ENCODE assay signal across 12 cellular contexts in genomic region chr13:40187836-40188591, GRCh38.
A peak's percentile ranks its signal among the peaks of the same experiment; 100 is the strongest.
DNase-seq lines count a peak whose midpoint lies in the region; ATAC-seq and TF ChIP-seq lines count a peak whose summit lies in the region.
"Had no signal": no experiment of that assay in that cellular context is flagged by ENCODE, and none has a peak within 500 bp of the region (broad histone marks: within the 10 kb centered on the region; RNA-seq: fewer than 3 reads in every experiment).

No MANE protein-coding gene starts in this region.

- H3K9me3 ChIP-seq in neural progenitor cell (ENCODE audit: low read depth) = no peaks in the 10 kb centered on the region

- H3K36me3 Mint-ChIP-seq in activated naive CD8-positive, alpha-beta T cell treated with anti-CD3 and anti-CD28 coated beads, Interleukin-2, amount 50 U/mL, for 24 hours (ENCODE audit: low read depth) = no peaks in the 10 kb centered on the region
- H3K36me3 Mint-ChIP-seq in neural progenitor cell = peaks cover 1% of the 10 kb centered on the region

- peaks cover 19% of the 10 kb centered on the region for H3F3A ChIP-seq in neural progenitor cell (ENCODE audit: low read depth)

- intact Hi-C loops in left colon (cut with DNase I, micrococcal nuclease) = no loop called here

- peak overlapping the region; percentile 90 for H3K27ac Mint-ChIP-seq in activated naive CD8-positive, alpha-beta T cell treated with anti-CD3 and anti-CD28 coated beads, Interleukin-2, amount 50 U/mL, for 24 hours
- peak overlapping the region; percentile 91 for H3K27ac Mint-ChIP-seq in neural progenitor cell

- H3K9me3 Mint-ChIP-seq in activated naive CD8-positive, alpha-beta T cell treated with anti-CD3 and anti-CD28 coated beads, Interleukin-2, amount 50 U/mL, for 24 hours = peaks cover 3% of the 10 kb centered on the region
- no peaks in the 10 kb centered on the region for H3K9me3 Mint-ChIP-seq in neural progenitor cell

- peak overlapping the region; percentile 67 for H3K4me3 Mint-ChIP-seq in activated naive CD8-positive, alpha-beta T cell treated with anti-CD3 and anti-CD28 coated beads, Interleukin-2, amount 50 U/mL, for 24 hours
- no peak overlapping the region for H3K4me3 Mint-ChIP-seq in neural progenitor cell

- TF ChIP-seq CTCF in neural progenitor cell (IDR thresholded peaks at IDR 0.05) = no peak

- H3K4me3 ChIP-seq in neural progenitor cell = no peak overlapping the region
- H3K4me3 ChIP-seq: smooth muscle cell had no signal

- no peaks in the 10 kb centered on the region for H3K79me2 ChIP-seq in neural progenitor cell (ENCODE audit: low read depth)

- no peaks in the 10 kb centered on the region for H4K20me1 ChIP-seq in neural progenitor cell (ENCODE audit: low read depth)

- no peak overlapping the region for H3K27ac ChIP-seq in neural progenitor cell
- H3K27ac ChIP-seq: epithelial cell of prostate had no signal

- H2AFZ ChIP-seq in neural progenitor cell (replicated peaks) = peak overlapping the region; percentile 87

- no peak overlapping the region for H3K4me2 ChIP-seq in neural progenitor cell
- H3K4me2 ChIP-seq: smooth muscle cell had no signal

- no peaks in the 10 kb centered on the region for H3K27me3 ChIP-seq in neural progenitor cell

- no peak overlapping the region for H3K9ac ChIP-seq in neural progenitor cell

- no peaks in the 10 kb centered on the region for H3K36me3 ChIP-seq in neural progenitor cell

- peak; percentile 34 for ATAC-seq in activated naive CD8-positive, alpha-beta T cell treated with anti-CD3 and anti-CD28 coated beads, Interleukin-2, amount 50 U/mL, for 24 hours
- no peak for ATAC-seq in left colon
- ATAC-seq in GM21381 (IDR thresholded peaks at IDR 0.05; ENCODE audit: unreplicated experiment) = no peak

- no peaks in the 10 kb centered on the region for H3K27me3 Mint-ChIP-seq in activated naive CD8-positive, alpha-beta T cell treated with anti-CD3 and anti-CD28 coated beads, Interleukin-2, amount 50 U/mL, for 24 hours
- peaks cover 3% of the 10 kb centered on the region for H3K27me3 Mint-ChIP-seq in neural progenitor cell (ENCODE audit: insufficient read depth, low read depth)

- DNase-seq in NCI-H748 (lab: John Stamatoyannopoulos, UW; ENCODE audit: unreplicated experiment) (peak; percentile 30), NCI-H748 treated with DMSO at 0.1 percent for 48 hours (lab: John Stamatoyannopoulos, UW) (no peak), neural progenitor cell (ENCODE audit: low spot score) (no peak), hepatic stellate cell (ENCODE audit: low spot score) (no peak), left colon (no peak), amygdala (lab: John Stamatoyannopoulos, UW) (no peak)
- DNase-seq in activated naive CD8-positive, alpha-beta T cell treated with anti-CD3 and anti-CD28 coated beads, Interleukin-2, amount 50 U/mL, for 24 hours = peak; percentile 35
- DNase-seq: 8988T, GOT3 had no signal

- H3K4me1 ChIP-seq in neural progenitor cell = peaks cover 37% of the 10 kb centered on the region

- peaks cover 83% of the 10 kb centered on the region for H3K4me1 Mint-ChIP-seq in activated naive CD8-positive, alpha-beta T cell treated with anti-CD3 and anti-CD28 coated beads, Interleukin-2, amount 50 U/mL, for 24 hours
- H3K4me1 Mint-ChIP-seq in neural progenitor cell = peaks cover 46% of the 10 kb centered on the region

Comparison
In these comparisons a context has a peak if more than half of its experiments do, and no peak if none do; other contexts are left out.
1. DNase-seq: peak in NCI-H748 (single experiment) and activated naive CD8-positive, alpha-beta T cell treated with anti-CD3 and anti-CD28 coated beads, Interleukin-2, amount 50 U/mL, for 24 hours (single experiment); none in NCI-H748 treated with DMSO at 0.1 percent for 48 hours (single experiment), neural progenitor cell (single experiment), hepatic stellate cell (single experiment), left colon (0 of 2) and amygdala (0 of 56).